ENCODE assay signal across 8 cellular contexts in the genomic region with DNA sequence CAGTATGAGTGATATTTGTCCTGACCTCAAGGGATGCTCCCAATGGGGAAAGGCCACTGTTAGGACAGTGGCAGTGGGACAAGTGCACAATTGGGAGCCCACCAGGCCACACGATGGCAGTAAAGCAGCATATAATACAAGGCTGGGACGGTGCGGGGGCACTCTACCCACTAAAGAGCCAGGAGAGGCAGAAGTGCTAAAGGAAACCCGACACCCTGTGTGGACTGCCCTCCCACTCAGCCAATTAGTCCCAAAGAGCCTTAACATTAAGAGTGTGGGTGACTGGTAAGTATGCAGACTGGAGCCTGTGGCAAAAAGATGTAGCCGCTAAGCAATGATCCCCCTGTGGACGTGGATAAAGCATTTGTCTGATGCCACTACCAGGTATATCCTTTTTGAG. TPM values are rescaled to one million over a fixed set of nuclear protein-coding genes. Genes with fewer than 3 reads are reported as not detected.
DNase-seq lines count a peak whose midpoint lies in the region; ATAC-seq and TF ChIP-seq lines count a peak whose summit lies in the region.

No MANE protein-coding gene starts in this region.

- peak; percentile 95 for ATAC-seq in CD8-positive, alpha-beta T cell
- ATAC-seq in GM21576 (IDR thresholded peaks at IDR 0.05; ENCODE audit: unreplicated experiment) = peak; percentile 64
- no peak for ATAC-seq in GM18909 (IDR thresholded peaks at IDR 0.05; ENCODE audit: poor library complexity, unreplicated experiment)

- H3K4me1 ChIP-seq in CD8-positive, alpha-beta T cell (ENCODE audit: insufficient read depth, low read length) = no peaks in the 10 kb centered on the region
- H3K4me1 ChIP-seq in iPS DF 6.9 (ENCODE audit: control insufficient read depth, insufficient read depth, low read length) = peaks cover 1% of the 10 kb centered on the region; the same call in 1 of the 2 replicates
- peaks cover 9 to 60% (median 30%) of the 10 kb centered on the region in 6 donors for H3K4me1 ChIP-seq in spleen

- peak; percentile 48 for TF ChIP-seq CTCF in CD8-positive, alpha-beta T cell (IDR thresholded peaks at IDR 0.05)
- TF ChIP-seq CTCF in astrocyte of the cerebellum (IDR thresholded peaks at IDR 0.05; ENCODE audit: low read depth, low read length, missing control alignments) (peak; percentile 60), spleen (IDR thresholded peaks at IDR 0.05 in 8 of 11, conservative IDR thresholded peaks at IDR 0.05 in 3 of 11) (peak in 10 of 11 experiments; percentile 39 to 76 (median 66))

- H3K27me3 ChIP-seq in CD8-positive, alpha-beta T cell (ENCODE audit: insufficient read depth, low read length) = no peaks in the 10 kb centered on the region
- H3K27me3 ChIP-seq in iPS DF 6.9 (ENCODE audit: control insufficient read depth, insufficient read depth, low read length) (no peaks in the 10 kb centered on the region), spleen (replicated peaks in 1 of 7) (no peaks in the 10 kb centered on the region)

- DNase-seq in CD8-positive, alpha-beta T cell = peak; percentile 31 to 75 (median 62)
- peak; percentile 75 for DNase-seq in NCI-H146 (lab: John Stamatoyannopoulos, UW)
- peak in 4 of 5 experiments; percentile 23 to 64 (median 27) for DNase-seq in T-helper 2 cell
- peak; percentile 18 for DNase-seq in astrocyte of the cerebellum (ENCODE audit: low read depth)
- peak; percentile 66 for DNase-seq in iPS DF 6.9 (ENCODE audit: low read depth, low spot score)
- DNase-seq in spleen = peak; percentile 87

- H3K4me3 Mint-ChIP-seq in CD8-positive, alpha-beta T cell = no peak overlapping the region

- CTCF ChIA-PET in CD8-positive, alpha-beta T cell (lab: Charles Lee) = interaction anchor here (1.0 to 1.8 kb wide), 3 partner anchors 50 to 204 kb away, joined by 3 to 7 read pairs (median 6); no protein-coding TSS in a partner anchor

- no peak overlapping the region for H3K27ac ChIP-seq in CD8-positive, alpha-beta T cell (ENCODE audit: low read depth, low read length)
- no peak overlapping the region for H3K27ac ChIP-seq in iPS DF 6.9 (ENCODE audit: low read length)
- H3K27ac ChIP-seq in spleen = peak overlapping the region in 3 of 8 donors; percentile 21 to 46 (median 33)

- H3K27me3 Mint-ChIP-seq in CD8-positive, alpha-beta T cell (ENCODE audit: low read depth) = no peaks in the 10 kb centered on the region

- TF ChIP-seq POLR2A in spleen (IDR thresholded peaks at IDR 0.05) = no peak

- peaks cover 9% of the 10 kb centered on the region for H3K4me1 Mint-ChIP-seq in CD8-positive, alpha-beta T cell (ENCODE audit: low read depth)

- no peak overlapping the region for H3K4me3 ChIP-seq in CD8-positive, alpha-beta T cell (ENCODE audit: low read depth, low read length)
- H3K4me3 ChIP-seq in astrocyte of the cerebellum (ENCODE audit: low read depth, low read length) (no peak overlapping the region), iPS DF 6.9 (ENCODE audit: low read length) (no peak overlapping the region), spleen (peak overlapping the region in 1 of 8 donors; percentile 31)

- H3K9me3 Mint-ChIP-seq in CD8-positive, alpha-beta T cell = no peaks in the 10 kb centered on the region

- intact Hi-C loops in CD8-positive, alpha-beta T cell (cut with DNase I, micrococcal nuclease) = loop anchor here (1.0 to 5.0 kb wide), 4 partner anchors 35 to 326 kb away; no protein-coding TSS in a partner anchor
- intact Hi-C loops in spleen (cut with DNase I; ENCODE audit: low total_unique reads) = no loop called here

- no CpG with 5 or more reads among the region's 6 CpGs for WGBS in iPS DF 6.9 (ENCODE audit: insufficient coverage, insufficient read length)
- WGBS in spleen, 5 donors = 26 to 39% (median 27%) methylated on average over 6 of the region's 6 CpGs

- no peaks in the 10 kb centered on the region for H3K36me3 Mint-ChIP-seq in CD8-positive, alpha-beta T cell

- H3K9me3 ChIP-seq in CD8-positive, alpha-beta T cell (ENCODE audit: low read length) = no peaks in the 10 kb centered on the region
- H3K9me3 ChIP-seq in iPS DF 6.9 (ENCODE audit: control insufficient read depth, insufficient read depth, low read length) (no peaks in the 10 kb centered on the region; the same call in 1 of the 2 replicates), spleen (no peaks in the 10 kb centered on the region)

- peak overlapping the region; percentile 11 for H3K27ac Mint-ChIP-seq in CD8-positive, alpha-beta T cell

- no peaks in the 10 kb centered on the region for H3K36me3 ChIP-seq in CD8-positive, alpha-beta T cell (ENCODE audit: insufficient read depth, low read length)
- H3K36me3 ChIP-seq in iPS DF 6.9 (ENCODE audit: control insufficient read depth, insufficient read depth, low read length) (no peaks in the 10 kb centered on the region), spleen (no peaks in the 10 kb centered on the region)

- POLR2A ChIA-PET in CD8-positive, alpha-beta T cell (lab: Charles Lee) = no interaction called here

- in situ Hi-C loops in astrocyte of the cerebellum (cut with HindIII; ENCODE audit: low sequenced_read_pairs) = no loop called here

RNA-seq across cellular contexts. Expression of a gene that starts 8.2 kb away (rescaled TPM):
- 10 to 100 TPM; 18.9 to 20.9 TPM for total RNA-seq in CD8-positive, alpha-beta T cell
- 10 to 100 TPM; 20.1 to 56.5 (median 46.0) TPM for total RNA-seq in spleen
- polyA plus RNA-seq in spleen = 10 to 100 TPM; 14.4 to 36.8 (median 24.5) TPM

RNA-seq across cellular contexts. Expression of a gene that starts 9.4 kb away (rescaled TPM):
- not detected for total RNA-seq in CD8-positive, alpha-beta T cell
- total RNA-seq in spleen = 10 to 100 TPM in 3 of 7 donors, 1 to 10 TPM in 4; 1.5 to 98.9 (median 7.3) TPM
- polyA plus RNA-seq in spleen = 10 to 100 TPM; 14.1 to 26.1 (median 25.2) TPM

RNA-seq across cellular contexts. Expression of a gene that starts 44.5 kb away (rescaled TPM):
- total RNA-seq in CD8-positive, alpha-beta T cell = under 1 TPM in 1 of 2 experiments, not detected in 1; 0.31 TPM
- 1 to 10 TPM; 1.7 to 8.1 (median 3.6) TPM for total RNA-seq in spleen
- polyA plus RNA-seq in spleen = 1 to 10 TPM in 2 of 3 donors, under 1 TPM in 1; 0.65 to 2.3 (median 1.8) TPM

Comparison
In these comparisons a context has a peak if more than half of its experiments do, and no peak if none do; other contexts are left out.
1. DNase-seq: peak in every context shown above with its lines; median percentile 87 in spleen; 75 in NCI-H146; 66 in iPS DF 6.9; 62 in CD8-positive, alpha-beta T cell; 27 in T-helper 2 cell; 18 in astrocyte of the cerebellum.